7 cellular contexts compared by ENCODE assay signal in the genomic region with DNA sequence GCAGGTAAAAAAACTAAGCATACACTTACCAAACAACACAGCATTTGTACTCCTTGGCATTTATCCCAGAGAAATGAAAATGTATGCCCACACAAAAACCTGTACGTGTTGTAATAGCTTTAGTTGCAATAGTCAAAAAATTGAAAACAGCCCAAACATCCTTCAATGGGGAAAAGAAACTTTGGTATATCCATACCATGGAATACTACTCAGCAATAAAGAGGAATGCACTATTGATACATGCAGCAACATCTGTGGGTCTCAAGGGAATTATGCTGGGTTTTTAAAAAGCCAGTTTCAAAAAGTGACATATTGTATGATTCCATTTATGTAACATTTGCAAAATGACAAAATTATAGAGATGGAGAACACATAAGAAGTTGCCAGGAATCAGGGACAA.
"Had no signal": no experiment of that assay in that cellular context is flagged by ENCODE, and none has a peak within 500 bp of the region (broad histone marks: within the 10 kb centered on the region; RNA-seq: fewer than 3 reads in every experiment).

No MANE protein-coding gene starts in this region.

- DNase-seq: H9, HCEC 1CT, HFFc6, IMR-90, KBM-7 had no signal

- ATAC-seq: GM23338 had no signal

- H3K4me1 Mint-ChIP-seq: GM23338 had no signal

- H3K9me3 Mint-ChIP-seq: GM23338, H9, HFFc6 had no signal

- H3K27ac Mint-ChIP-seq: GM23338, H9, HFFc6 had no signal

- H3K4me3 ChIP-seq: GM23338 had no signal

- H3K4me3 Mint-ChIP-seq: GM23338, H9, HFFc6 had no signal

- H3K27ac ChIP-seq: KMS-11 had no signal
